16 cellular contexts compared by ENCODE assay signal in the genomic region with DNA sequence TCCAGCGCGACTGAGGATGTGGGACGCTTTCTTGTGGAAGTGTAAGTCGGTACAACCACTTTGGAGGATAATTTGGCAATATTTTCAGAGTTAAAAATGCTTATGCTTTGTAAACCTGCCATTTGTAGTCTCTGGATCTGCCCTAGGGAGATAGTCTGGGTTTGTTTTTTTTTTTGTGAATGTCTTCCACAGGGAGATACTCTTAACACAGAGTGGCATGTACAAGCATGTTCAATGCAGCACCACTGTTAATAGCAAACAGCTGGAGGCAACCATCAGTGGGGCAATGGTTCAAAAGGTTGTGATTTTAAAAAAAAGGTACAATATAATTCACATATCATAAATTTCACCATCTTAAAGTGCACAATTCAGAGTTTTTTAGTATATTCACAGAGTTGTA. TPM values are rescaled to one million over a fixed set of nuclear protein-coding genes. Genes with fewer than 3 reads are reported as not detected.
DNase-seq lines count a peak whose midpoint lies in the region; ATAC-seq and TF ChIP-seq lines count a peak whose summit lies in the region.
"Had no signal": no experiment of that assay in that cellular context is flagged by ENCODE, and none has a peak within 500 bp of the region (broad histone marks: within the 10 kb centered on the region; RNA-seq: fewer than 3 reads in every experiment).

No MANE protein-coding gene starts in this region.

- H2AFZ ChIP-seq in IMR-90 (replicated peaks; ENCODE audit: low read length, poor library complexity) (no peak overlapping the region), osteoblast (ENCODE audit: low read length) (peak overlapping the region; percentile 71)

- CTCF ChIA-PET in IMR-90 (lab: Yijun Ruan, JAX) = interaction anchor here (0.9 to 1.3 kb wide), 2 partner anchors 11 to 42 kb away, joined by 3 to 7 read pairs; no protein-coding TSS in a partner anchor

- H3K27ac ChIP-seq in IMR-90 (ENCODE audit: insufficient read depth, low read length) (no peak overlapping the region), osteoblast (ENCODE audit: low read depth, low read length) (no peak overlapping the region)

- peak overlapping the region; percentile 53 for H2BK5ac ChIP-seq in IMR-90 (ENCODE audit: low read depth, low read length, poor library complexity, severe bottlenecking)

- H3K56ac ChIP-seq in IMR-90 (ENCODE audit: extremely low read depth, insufficient read depth, low read length) = no peak overlapping the region

- H2BK20ac ChIP-seq in IMR-90 (ENCODE audit: low read depth, low read length) = no peak overlapping the region

- 89% methylated on average over 4 of the region's 4 CpGs; no CpG with 5 or more reads in 1 of the 2 experiments for WGBS in IMR-90 (ENCODE audit: extremely low coverage in 2 of 2, insufficient read length in 1 of 2), 2 experiments

- no peak for TF ChIP-seq RAD21 in IMR-90 (IDR thresholded peaks at IDR 0.05; ENCODE audit: low read length)

- no peaks in the 10 kb centered on the region for H3K9me3 ChIP-seq in IMR-90 (ENCODE audit: control insufficient read depth, insufficient read depth, low read length)
- H3K9me3 ChIP-seq in osteoblast (ENCODE audit: low read depth, low read length) = no peaks in the 10 kb centered on the region
- H3K9me3 ChIP-seq: BE2C had no signal

- no TSS peak for BruUV-seq in IMR-90 (replicated peaks; lab: Mats Ljungman, UMichigan)

- no peak overlapping the region for H3K4ac ChIP-seq in IMR-90 (ENCODE audit: low read depth, low read length)

- H3K4me2 ChIP-seq in IMR-90 (ENCODE audit: low read depth, low read length) (no peak overlapping the region), osteoblast (ENCODE audit: insufficient read depth, low read length) (peak overlapping the region; percentile 34)

- H3K4me3 ChIP-seq in IMR-90 (ENCODE audit: insufficient read depth, low read depth, low read length) (no peak overlapping the region), osteoblast (ENCODE audit: insufficient read depth, low read length) (no peak overlapping the region)

- H3K9me3 Mint-ChIP-seq in natural killer cell = no peaks in the 10 kb centered on the region
- H3K9me3 Mint-ChIP-seq: CD4-positive, alpha-beta memory T cell had no signal

- no peaks in the 10 kb centered on the region for H3K27me3 Mint-ChIP-seq in natural killer cell (ENCODE audit: low read depth in 2 of 2)
- H3K27me3 Mint-ChIP-seq: CD4-positive, alpha-beta memory T cell had no signal

- no peaks in the 10 kb centered on the region for H4K20me1 ChIP-seq in IMR-90 (ENCODE audit: insufficient read depth, low read length)
- H4K20me1 ChIP-seq in osteoblast (ENCODE audit: insufficient read depth, low read length) = no peaks in the 10 kb centered on the region

- H3K27me3 ChIP-seq in IMR-90 (ENCODE audit: control insufficient read depth, insufficient read depth, low read length) (no peaks in the 10 kb centered on the region), osteoblast (ENCODE audit: insufficient read depth, low read length) (no peaks in the 10 kb centered on the region)
- H3K27me3 ChIP-seq: BE2C had no signal

- no peak overlapping the region for H3K4me3 Mint-ChIP-seq in natural killer cell
- H3K4me3 Mint-ChIP-seq: CD4-positive, alpha-beta memory T cell had no signal

- H3K4me1 ChIP-seq in IMR-90 (ENCODE audit: control insufficient read depth, insufficient read depth, low read length) = peaks cover 6% of the 10 kb centered on the region; the same call in 1 of the 2 replicates
- peaks cover 8% of the 10 kb centered on the region for H3K4me1 ChIP-seq in osteoblast (ENCODE audit: insufficient read depth, low read length)
- H3K4me1 ChIP-seq: BE2C had no signal

- H3K36me3 ChIP-seq in IMR-90 (ENCODE audit: control insufficient read depth, insufficient read depth, low read length) (peaks cover 5% of the 10 kb centered on the region; the same call in 1 of the 2 replicates), osteoblast (ENCODE audit: insufficient read depth, low read length) (peaks cover 7% of the 10 kb centered on the region)
- H3K36me3 ChIP-seq: BE2C had no signal

- in situ Hi-C loops in IMR-90 (cut with MboI; ENCODE audit: low sequenced_read_pairs) = no loop called here

- H3K79me1 ChIP-seq in IMR-90 (ENCODE audit: low read depth in 1 of 2, low read length in 2 of 2) = peaks cover 5 to 6% of the 10 kb centered on the region in 2 experiments; a peak in 3 of 4 replicates

- no peaks in the 10 kb centered on the region for H3K79me2 ChIP-seq in osteoblast (ENCODE audit: insufficient read depth, low read length)

- H3K9me1 ChIP-seq in IMR-90 (ENCODE audit: insufficient read depth, low read length) = peaks cover 7% of the 10 kb centered on the region; the same call in 1 of the 2 replicates

- no peak overlapping the region for H3K27ac Mint-ChIP-seq in natural killer cell

- H3K36me3 Mint-ChIP-seq in natural killer cell = peaks cover 8% of the 10 kb centered on the region

- no peak overlapping the region for H4K91ac ChIP-seq in IMR-90 (ENCODE audit: insufficient read depth, low read depth, low read length)

- dilution Hi-C loops in IMR-90 (cut with HindIII; ENCODE audit: low sequenced_read_pairs, unreplicated experiment) = no loop called here

- H3K23ac ChIP-seq in IMR-90 (ENCODE audit: low read depth, low read length) = no peak overlapping the region

- DNase-seq in IMR-90 = no peak
- DNase-seq in osteoblast (ENCODE audit: insufficient read length, low spot score, missing footprints) = no peak
- DNase-seq in Kasumi-1 (lab: John Stamatoyannopoulos, UW) = no peak
- DNase-seq in left lobe of liver (ENCODE audit: low spot score) = no peak
- no peak for DNase-seq in natural killer cell
- DNase-seq: ACHN; BE2C; CD4-positive, alpha-beta memory T cell; DMS79 treated with DMSO at 0.1 percent for 48 hours; NCI-H1436 treated with DMSO at 0.1 percent for 48 hours; NCI-H2081 treated with DMSO at 0.1 percent for 48 hours; NCI-H69; NK-92 treated with Interleukin-12 subunit alpha and Interleukin-12 subunit beta, amount 100 ng/mL, for 24 hours had no signal

- TF ChIP-seq POLR2A in IMR-90 (IDR thresholded peaks at IDR 0.05; ENCODE audit: low read depth, low read length) = no peak

- H3K4me1 Mint-ChIP-seq in natural killer cell = peaks cover 23 to 24% of the 10 kb centered on the region in 2 donors

- H4K5ac ChIP-seq in IMR-90 (ENCODE audit: low read depth, low read length) = no peak overlapping the region; the same call in 1 of the 2 replicates

- no peak overlapping the region for H2AK5ac ChIP-seq in IMR-90 (ENCODE audit: low read depth, low read length)

- no peak for ATAC-seq in IMR-90 (ENCODE audit: low read depth)
- 0 out of 3 replicates have a peak, but pooled peaks have one; percentile 43 for ATAC-seq in SK-N-SH treated with all-trans-retinoic acid at 6 μM for 48 hours
- ATAC-seq in esophagus mucosa = peak; percentile 63
- no peak for ATAC-seq in left lobe of liver
- ATAC-seq in natural killer cell = no peak
- ATAC-seq: HCT116 had no signal

- H4K8ac ChIP-seq in IMR-90 (ENCODE audit: low read depth in 2 of 2, low read length in 2 of 2) = no peak overlapping the region

- TF ChIP-seq CTCF in IMR-90 (conservative IDR thresholded peaks at IDR 0.05; ENCODE audit: low read depth, low read length) (no peak), osteoblast (IDR thresholded peaks at IDR 0.05; ENCODE audit: extremely low read depth, low read depth, low read length) (no peak), natural killer cell (IDR thresholded peaks at IDR 0.05) (no peak)

- H3K9ac ChIP-seq in IMR-90 (ENCODE audit: low read depth, low read length) = no peak overlapping the region

- no peak overlapping the region for H2BK120ac ChIP-seq in IMR-90 (ENCODE audit: low read depth, low read length)

- POLR2A ChIA-PET in IMR-90 (lab: Charles Lee; ENCODE audit: unreplicated experiment) = no interaction called here

- peak overlapping the region; percentile 42; the same call in 1 of the 2 replicates for H3K18ac ChIP-seq in IMR-90 (ENCODE audit: low read depth, low read length)

- H2AK9ac ChIP-seq in IMR-90 (replicated peaks; ENCODE audit: low read depth, low read length, poor library complexity) = no peak overlapping the region

- no peak overlapping the region for H2BK15ac ChIP-seq in IMR-90 (ENCODE audit: low read depth, low read length)

- no peak overlapping the region for H3K14ac ChIP-seq in IMR-90 (replicated peaks; ENCODE audit: low read depth, low read length)

- intact Hi-C loops in IMR-90 (cut with micrococcal nuclease) = no loop called here
- intact Hi-C loops in natural killer cell (cut with micrococcal nuclease) = no loop called here

TF ChIP-seq in IMR-90, 13 proteins besides CTCF, POLR2A, EP300 and RAD21 (continues in another document):
- TF ChIP-seq CHD1 (IDR thresholded peaks at IDR 0.05; ENCODE audit: low read depth, low read length) = no peak
- no peak for TF ChIP-seq BHLHE40 (IDR thresholded peaks at IDR 0.05; ENCODE audit: low read depth, low read length)
- no peak for TF ChIP-seq RFX5 (IDR thresholded peaks at IDR 0.05; ENCODE audit: low read depth, low read length)
- no peak for TF ChIP-seq NFE2L2 (IDR thresholded peaks at IDR 0.05; ENCODE audit: low read depth, low read length)

TF ChIP-seq in SK-N-SH treated with all-trans-retinoic acid at 6 μM for 48 hours, 23 proteins besides CTCF, POLR2A, EP300 and RAD21 (continues in another document):
- TF ChIP-seq RARB (CRISPR knock-in tag; IDR thresholded peaks at IDR 0.05) (no peak), ZFP3 (CRISPR knock-in tag; IDR thresholded peaks at IDR 0.05) (no peak), ZNF8 (CRISPR knock-in tag; IDR thresholded peaks at IDR 0.05) (no peak), OSR1 (CRISPR knock-in tag; IDR thresholded peaks at IDR 0.05) (no peak), ARNTL (CRISPR knock-in tag; IDR thresholded peaks at IDR 0.05; ENCODE audit: borderline replicate concordance, low read depth) (no peak)
- TF ChIP-seq, protein P1, sequence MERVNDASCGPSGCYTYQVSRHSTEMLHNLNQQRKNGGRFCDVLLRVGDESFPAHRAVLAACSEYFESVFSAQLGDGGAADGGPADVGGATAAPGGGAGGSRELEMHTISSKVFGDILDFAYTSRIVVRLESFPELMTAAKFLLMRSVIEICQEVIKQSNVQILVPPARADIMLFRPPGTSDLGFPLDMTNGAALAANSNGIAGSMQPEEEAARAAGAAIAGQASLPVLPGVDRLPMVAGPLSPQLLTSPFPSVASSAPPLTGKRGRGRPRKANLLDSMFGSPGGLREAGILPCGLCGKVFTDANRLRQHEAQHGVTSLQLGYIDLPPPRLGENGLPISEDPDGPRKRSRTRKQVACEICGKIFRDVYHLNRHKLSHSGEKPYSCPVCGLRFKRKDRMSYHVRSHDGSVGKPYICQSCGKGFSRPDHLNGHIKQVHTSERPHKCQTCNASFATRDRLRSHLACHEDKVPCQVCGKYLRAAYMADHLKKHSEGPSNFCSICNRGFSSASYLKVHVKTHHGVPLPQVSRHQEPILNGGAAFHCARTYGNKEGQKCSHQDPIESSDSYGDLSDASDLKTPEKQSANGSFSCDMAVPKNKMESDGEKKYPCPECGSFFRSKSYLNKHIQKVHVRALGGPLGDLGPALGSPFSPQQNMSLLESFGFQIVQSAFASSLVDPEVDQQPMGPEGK (CRISPR knock-in tag; IDR thresholded peaks at IDR 0.05; ENCODE audit: borderline replicate concordance) = no peak

RNA-seq across cellular contexts. Expression of gene SLC9A8, which starts 22.4 kb away (rescaled TPM):
- 3.6 and 5.0 TPM in 2 replicates for total RNA-seq in IMR-90 (2012; rRNA removed)
- 4.0 and 4.1 TPM in 2 replicates for polyA plus RNA-seq in IMR-90 (2012; rRNA removed)
- polyA plus RNA-seq in IMR-90 (2012; cell fraction: cytosol; rRNA removed) = 1.5 and 2.1 TPM in 2 replicates
- 17.0 and 18.2 TPM in 2 replicates for polyA plus RNA-seq in IMR-90 (2012; cell fraction: nucleus; rRNA removed; ENCODE audit: low replicate concordance)
- total RNA-seq in esophagus mucosa = 12.0 TPM
- total RNA-seq in osteoblast = 6.9 and 9.7 TPM in 2 replicates
- total RNA-seq in left lobe of liver = 8.6 TPM
- total RNA-seq in natural killer cell = 10 to 100 TPM; 54.5 to 68.7 (median 58.8) TPM

Comparison
In these comparisons a context has a peak if more than half of its experiments do, and no peak if none do; other contexts are left out.
1. ATAC-seq: peak in SK-N-SH treated with all-trans-retinoic acid at 6 μM for 48 hours (single experiment) and esophagus mucosa (single experiment); none in IMR-90 (single experiment), left lobe of liver (single experiment) and natural killer cell (0 of 3).